ENCODE assay signal across 9 cellular contexts in the genomic region with DNA sequence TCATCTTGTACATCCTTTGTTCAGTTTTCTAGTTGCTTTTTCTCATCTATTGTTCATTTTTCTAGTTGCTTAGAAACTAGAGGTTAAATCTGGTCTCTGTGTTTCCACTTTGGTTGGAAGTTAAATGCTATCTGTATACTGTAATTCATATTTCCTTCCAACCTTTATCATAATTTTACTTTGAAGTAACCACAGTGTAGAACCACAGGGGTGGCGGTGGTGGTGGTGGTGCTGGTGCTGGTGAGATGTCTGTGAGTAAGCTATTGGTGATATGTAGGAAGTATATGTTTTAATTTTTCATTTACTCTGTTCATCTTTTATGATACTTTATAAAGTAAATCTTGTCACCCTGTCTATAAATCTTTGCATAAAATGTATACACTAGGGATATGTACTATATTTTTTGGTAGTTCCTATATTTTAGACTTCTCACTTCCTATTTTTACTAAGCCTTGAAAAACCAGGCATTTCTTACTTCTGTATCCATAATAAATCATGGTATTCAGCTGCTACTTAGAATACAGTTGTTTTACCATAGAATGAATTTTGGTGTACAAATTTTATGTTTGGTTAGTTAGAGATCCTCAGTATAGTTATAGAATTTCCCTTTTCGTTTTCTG. TPM values are rescaled to one million over a fixed set of nuclear protein-coding genes. Genes with fewer than 3 reads are reported as not detected.
DNase-seq lines count a peak whose midpoint lies in the region; ATAC-seq and TF ChIP-seq lines count a peak whose summit lies in the region.
"Had no signal": no experiment of that assay in that cellular context is flagged by ENCODE, and none has a peak within 500 bp of the region (broad histone marks: within the 10 kb centered on the region; RNA-seq: fewer than 3 reads in every experiment).

No MANE protein-coding gene starts in this region.

- H3K9me3 ChIP-seq in BE2C, result no peaks in the 10 kb centered on the region

- peak; percentile 58 to 67 for ATAC-seq in activated T-cell treated with anti-CD3 and anti-CD28 coated beads, Interleukin-2, amount 50 U/mL, for 72 hours (replicated peaks in 1 of 2)
- ATAC-seq in natural killer cell, result peak; percentile 64 to 92 (median 70)
- peak; percentile 12 to 48 for ATAC-seq in stimulated activated naive B cell treated with anti-CD40 and anti-IgM and Interleukin-4, amounts not matched to agents 10 μg/mL and 1 μg/mL and 100 μg/mL, for 72 hours (replicated peaks)
- ATAC-seq: sciatic nerve had no signal

- DNase-seq in T-helper 9 cell (peak; percentile 21), natural killer cell (peak; percentile 51), islet precursor cell (no peak), BE2C (no peak), glutamatergic neuron (no peak)
- DNase-seq in activated T-cell treated with anti-CD3 and anti-CD28 coated beads, Interleukin-2, amount 50 U/mL, for 72 hours, result peak; percentile 66 to 73
- no peak for DNase-seq in stimulated activated naive B cell treated with anti-CD40 and anti-IgM and Interleukin-4, amounts not matched to agents 10 μg/mL and 1 μg/mL and 100 μg/mL, for 72 hours
- DNase-seq: NCI-H2081 had no signal

- H3K27me3 Mint-ChIP-seq in activated T-cell treated with anti-CD3 and anti-CD28 coated beads, Interleukin-2, amount 50 U/mL, for 72 hours (ENCODE audit: low read depth), result peaks cover 6% of the 10 kb centered on the region
- H3K27me3 Mint-ChIP-seq in natural killer cell (ENCODE audit: low read depth in 2 of 2) (no peaks in the 10 kb centered on the region), glutamatergic neuron (ENCODE audit: unreplicated experiment) (no peaks in the 10 kb centered on the region)
- no peaks in the 10 kb centered on the region for H3K27me3 Mint-ChIP-seq in stimulated activated naive B cell treated with anti-CD40 and anti-IgM and Interleukin-4, amounts not matched to agents 10 μg/mL and 1 μg/mL and 100 μg/mL, for 72 hours

- H3K9me3 Mint-ChIP-seq in activated T-cell treated with anti-CD3 and anti-CD28 coated beads, Interleukin-2, amount 50 U/mL, for 72 hours, result peaks cover 0 to 2% of the 10 kb centered on the region in 2 donors
- H3K9me3 Mint-ChIP-seq in natural killer cell (no peaks in the 10 kb centered on the region), glutamatergic neuron (ENCODE audit: unreplicated experiment) (peaks cover 3% of the 10 kb centered on the region)
- H3K9me3 Mint-ChIP-seq in stimulated activated naive B cell treated with anti-CD40 and anti-IgM and Interleukin-4, amounts not matched to agents 10 μg/mL and 1 μg/mL and 100 μg/mL, for 72 hours, result peaks cover 0 to 2% of the 10 kb centered on the region in 2 donors

- H3K36me3 ChIP-seq in BE2C, result no peaks in the 10 kb centered on the region

- no peaks in the 10 kb centered on the region for H3K4me1 ChIP-seq in BE2C

- intact Hi-C loops in natural killer cell (cut with micrococcal nuclease), result loop anchor here (2.0 kb wide), 1 partner anchor 31 kb away; the partner anchor contains the start of gene CCDC91

- peak overlapping the region; percentile 44 to 83 for H3K4me3 Mint-ChIP-seq in activated T-cell treated with anti-CD3 and anti-CD28 coated beads, Interleukin-2, amount 50 U/mL, for 72 hours
- H3K4me3 Mint-ChIP-seq in natural killer cell, result peak overlapping the region; percentile 59
- no peak overlapping the region for H3K4me3 Mint-ChIP-seq in stimulated activated naive B cell treated with anti-CD40 and anti-IgM and Interleukin-4, amounts not matched to agents 10 μg/mL and 1 μg/mL and 100 μg/mL, for 72 hours
- H3K4me3 Mint-ChIP-seq in glutamatergic neuron (ENCODE audit: unreplicated experiment), result no peak overlapping the region

- H3K36me3 Mint-ChIP-seq in activated T-cell treated with anti-CD3 and anti-CD28 coated beads, Interleukin-2, amount 50 U/mL, for 72 hours (ENCODE audit: insufficient read depth in 2 of 2), result peaks cover 2 to 5% of the 10 kb centered on the region in 2 donors
- H3K36me3 Mint-ChIP-seq in natural killer cell, result peaks cover 11% of the 10 kb centered on the region
- H3K36me3 Mint-ChIP-seq in stimulated activated naive B cell treated with anti-CD40 and anti-IgM and Interleukin-4, amounts not matched to agents 10 μg/mL and 1 μg/mL and 100 μg/mL, for 72 hours, result peaks cover 12 to 25% of the 10 kb centered on the region in 2 donors
- peaks cover 3% of the 10 kb centered on the region for H3K36me3 Mint-ChIP-seq in glutamatergic neuron (ENCODE audit: unreplicated experiment)

- H3K4me1 Mint-ChIP-seq in activated T-cell treated with anti-CD3 and anti-CD28 coated beads, Interleukin-2, amount 50 U/mL, for 72 hours (ENCODE audit: low read depth), result peaks cover 50% of the 10 kb centered on the region
- peaks cover 48 to 62% of the 10 kb centered on the region in 2 donors for H3K4me1 Mint-ChIP-seq in natural killer cell
- peaks cover 26 to 57% of the 10 kb centered on the region in 2 donors for H3K4me1 Mint-ChIP-seq in stimulated activated naive B cell treated with anti-CD40 and anti-IgM and Interleukin-4, amounts not matched to agents 10 μg/mL and 1 μg/mL and 100 μg/mL, for 72 hours
- no peaks in the 10 kb centered on the region for H3K4me1 Mint-ChIP-seq in glutamatergic neuron (ENCODE audit: low read depth, unreplicated experiment)

- H3K4me3 ChIP-seq in BE2C (ENCODE audit: low read depth, low read length), result no peak overlapping the region

- TF ChIP-seq CTCF in natural killer cell (IDR thresholded peaks at IDR 0.05), result no peak
- TF ChIP-seq CTCF in BE2C (IDR thresholded peaks at IDR 0.05; ENCODE audit: low read depth, low read length), result no peak
- no peak for TF ChIP-seq CTCF in glutamatergic neuron (IDR thresholded peaks at IDR 0.05; ENCODE audit: partially characterized antibody, unreplicated experiment)

- H3K27me3 ChIP-seq in BE2C, result no peaks in the 10 kb centered on the region

- peak overlapping the region; percentile 80 for H3K27ac Mint-ChIP-seq in activated T-cell treated with anti-CD3 and anti-CD28 coated beads, Interleukin-2, amount 50 U/mL, for 72 hours
- H3K27ac Mint-ChIP-seq in natural killer cell (peak overlapping the region; percentile 55 to 73), glutamatergic neuron (ENCODE audit: unreplicated experiment) (no peak overlapping the region)
- peak overlapping the region; percentile 17 for H3K27ac Mint-ChIP-seq in stimulated activated naive B cell treated with anti-CD40 and anti-IgM and Interleukin-4, amounts not matched to agents 10 μg/mL and 1 μg/mL and 100 μg/mL, for 72 hours

RNA-seq across cellular contexts. Expression of gene CCDC91, which starts 31.9 kb away (rescaled TPM):
- total RNA-seq in activated T-cell treated with anti-CD3 and anti-CD28 coated beads, Interleukin-2, amount 50 U/mL, for 72 hours, result 10 to 100 TPM; 17.6 to 20.2 TPM
- total RNA-seq in natural killer cell (10 to 100 TPM; 48.8 to 65.8 (median 60.2) TPM), glutamatergic neuron (ENCODE audit: unreplicated experiment) (37.3 TPM)
- polyA plus RNA-seq in BE2C (2012; ENCODE audit: insufficient read depth, insufficient read length, low read depth), result 23.5 TPM

Comparison
In these comparisons a context has a peak if more than half of its experiments do, and no peak if none do; other contexts are left out.
1. DNase-seq: peak in T-helper 9 cell (single experiment), activated T-cell treated with anti-CD3 and anti-CD28 coated beads, Interleukin-2, amount 50 U/mL, for 72 hours (2 of 2) and natural killer cell (single experiment); none in stimulated activated naive B cell treated with anti-CD40 and anti-IgM and Interleukin-4, amounts not matched to agents 10 μg/mL and 1 μg/mL and 100 μg/mL, for 72 hours (single experiment), islet precursor cell (single experiment), BE2C (single experiment) and glutamatergic neuron (single experiment).
2. H3K4me3 Mint-ChIP-seq: peak in activated T-cell treated with anti-CD3 and anti-CD28 coated beads, Interleukin-2, amount 50 U/mL, for 72 hours (2 of 2) and natural killer cell (single experiment); none in stimulated activated naive B cell treated with anti-CD40 and anti-IgM and Interleukin-4, amounts not matched to agents 10 μg/mL and 1 μg/mL and 100 μg/mL, for 72 hours (0 of 2) and glutamatergic neuron (single experiment).
3. Peak in every context shown above with its lines, with median percentiles within 50 percentile points of each other: ATAC-seq.